29 cellular contexts compared by ENCODE assay signal in the genomic region with DNA sequence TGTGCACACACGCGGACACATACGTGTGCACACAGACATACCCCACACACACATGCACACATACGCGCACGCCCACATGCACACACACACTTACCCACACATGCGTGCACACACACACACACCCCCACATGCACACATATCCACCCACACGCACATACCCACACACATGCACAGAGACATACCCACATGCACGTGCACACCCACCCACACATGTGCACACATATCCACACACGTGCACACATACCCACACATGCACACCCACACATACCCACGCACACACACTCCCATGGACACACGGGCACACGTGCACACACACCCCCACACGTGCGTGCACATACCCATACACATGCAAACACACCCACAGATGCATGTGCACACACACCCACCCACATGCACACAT. TPM values are rescaled to one million over a fixed set of nuclear protein-coding genes. Genes with fewer than 3 reads are reported as not detected.
DNase-seq lines count a peak whose midpoint lies in the region; ATAC-seq, FAIRE-seq and TF ChIP-seq lines count a peak whose summit lies in the region.
"Had no signal": no experiment of that assay in that cellular context is flagged by ENCODE, and none has a peak within 500 bp of the region (broad histone marks: within the 10 kb centered on the region; RNA-seq: fewer than 3 reads in every experiment).

No MANE protein-coding gene starts in this region.

- H3K9me3 ChIP-seq in GM12878 (replicated peaks; ENCODE audit: control insufficient read depth, insufficient read depth, low read length) (no peaks in the 10 kb centered on the region), neural progenitor cell (ENCODE audit: low read depth) (no peaks in the 10 kb centered on the region)

- H3K9me3 Mint-ChIP-seq in activated naive CD4-positive, alpha-beta T cell treated with anti-CD3 and anti-CD28 coated beads, Interleukin-2, amount 50 U/mL, for 24 hours = no peaks in the 10 kb centered on the region
- peaks cover 9% of the 10 kb centered on the region for H3K9me3 Mint-ChIP-seq in neural progenitor cell
- H3K9me3 Mint-ChIP-seq: CD8-positive, alpha-beta T cell; IgD-negative memory B cell had no signal

- no peak for FAIRE-seq in GM12878 (lab: Jason Lieb, UNC)
- FAIRE-seq: GM19239, H54, RCC 7860 had no signal

- ATAC-seq in GM12878 (no peak), HG02840 (IDR thresholded peaks at IDR 0.05; ENCODE audit: low FRiP score, unreplicated experiment) (no peak)
- ATAC-seq: CD8-positive, alpha-beta T cell had no signal

- DNase-seq in activated naive CD4-positive, alpha-beta T cell treated with anti-CD3 and anti-CD28 coated beads, Interleukin-2, amount 50 U/mL, for 16 hours = no peak
- DNase-seq in GM12878 (ENCODE audit: low read depth, low spot score) (no peak), neural progenitor cell (ENCODE audit: low spot score) (no peak), NCI-H1930 (lab: John Stamatoyannopoulos, UW) (no peak), germinal center (ENCODE audit: low spot score) (no peak)
- DNase-seq: 8988T; C1 segment of cervical spinal cord; CD8-positive, alpha-beta T cell; DMS153; Karpas-422; MV-4-11; NCI-H1105 treated with DMSO at 0.1 percent for 48 hours; NCI-H2081; NCI-H2171; NCI-H345; NCI-H524; NCI-H82; SJCRH30 had no signal

- H3K27ac Mint-ChIP-seq in activated naive CD4-positive, alpha-beta T cell treated with anti-CD3 and anti-CD28 coated beads, Interleukin-2, amount 50 U/mL, for 24 hours = peak overlapping the region; percentile 38
- peak overlapping the region; percentile 1 for H3K27ac Mint-ChIP-seq in neural progenitor cell
- H3K27ac Mint-ChIP-seq: CD8-positive, alpha-beta T cell; IgD-negative memory B cell had no signal

- H3K79me2 ChIP-seq in GM12878 (ENCODE audit: control insufficient read depth, insufficient read depth, low read length) (no peaks in the 10 kb centered on the region), neural progenitor cell (ENCODE audit: low read depth) (no peaks in the 10 kb centered on the region)

- CTCF ChIA-PET in GM12878 (lab: Yijun Ruan, JAX) = no interaction called here

- RAD21 ChIA-PET in GM12878 (lab: Charles Lee; ENCODE audit: unreplicated experiment) = no interaction called here

- TF ChIP-seq CTCF in GM12878 (IDR thresholded peaks at IDR 0.05 in 2 of 3, conservative IDR thresholded peaks at IDR 0.05 in 1 of 3; ENCODE audit: control insufficient read depth in 2 of 3, extremely low read depth in 1 of 3, insufficient read depth in 1 of 3, low read depth in 3 of 3, low read length in 3 of 3) (no peak), neural progenitor cell (IDR thresholded peaks at IDR 0.05) (no peak)

- no peak for TF ChIP-seq RAD21 in GM12878 (IDR thresholded peaks at IDR 0.05; ENCODE audit: insufficient read depth, low read depth, low read length)

- no peaks in the 10 kb centered on the region for H3K4me1 Mint-ChIP-seq in activated naive CD4-positive, alpha-beta T cell treated with anti-CD3 and anti-CD28 coated beads, Interleukin-2, amount 50 U/mL, for 24 hours
- H3K4me1 Mint-ChIP-seq in neural progenitor cell = peaks cover 8% of the 10 kb centered on the region
- H3K4me1 Mint-ChIP-seq: IgD-negative memory B cell had no signal

- BruUV-seq in GM12878 (replicated peaks; lab: Mats Ljungman, UMichigan) = no TSS peak

- H3F3A ChIP-seq in neural progenitor cell (ENCODE audit: low read depth) = peaks cover 15% of the 10 kb centered on the region

- no peak overlapping the region for H2AFZ ChIP-seq in GM12878 (ENCODE audit: control insufficient read depth, low read depth, low read length)
- H2AFZ ChIP-seq in neural progenitor cell (replicated peaks) = no peak overlapping the region

- TF ChIP-seq EP300 in GM12878 (IDR thresholded peaks at IDR 0.05; ENCODE audit: borderline replicate concordance in 1 of 2, control insufficient read depth in 1 of 2, low read depth in 2 of 2, low read length in 2 of 2) = no peak

- SMC1A ChIA-PET in GM12878 (lab: Charles Lee; ENCODE audit: uncharacterized antibody, unreplicated experiment) = no interaction called here

- 80% methylated on average over 15 of the region's 15 CpGs for WGBS in GM12878 (ENCODE audit: insufficient coverage, insufficient replicate concordance, low lambda C conversion rate, missing lambda C conversion rate)

- in situ Hi-C loops in GM12878 (cut with MboI) = loop anchor here (25.0 kb wide), 1 partner anchor 349 kb away; no protein-coding TSS in a partner anchor

- H3K4me3 ChIP-seq in GM12878 (no peak overlapping the region), neural progenitor cell (no peak overlapping the region)
- H3K4me3 ChIP-seq: SJCRH30 had no signal

- POLR2A ChIA-PET in GM12878 (lab: Charles Lee) = no interaction called here

- H3K27ac ChIP-seq in GM12878 (ENCODE audit: control insufficient read depth, insufficient read depth) (no peak overlapping the region), neural progenitor cell (no peak overlapping the region)
- H3K27ac ChIP-seq: HL-60, SJCRH30 had no signal

- H3K4me2 ChIP-seq in GM12878 (ENCODE audit: control insufficient read depth, insufficient read depth) (no peak overlapping the region), neural progenitor cell (no peak overlapping the region)

- H3K27me3 ChIP-seq in GM12878 (replicated peaks in 1 of 2; ENCODE audit: control insufficient read depth in 2 of 2, insufficient read depth in 2 of 2, low read length in 1 of 2) (no peaks in the 10 kb centered on the region), neural progenitor cell (no peaks in the 10 kb centered on the region)
- H3K27me3 ChIP-seq: SJCRH30 had no signal

- H3K9ac ChIP-seq in GM12878 (ENCODE audit: control insufficient read depth, insufficient read depth, low read length) (no peak overlapping the region), neural progenitor cell (no peak overlapping the region)

- H3K27me3 Mint-ChIP-seq in activated naive CD4-positive, alpha-beta T cell treated with anti-CD3 and anti-CD28 coated beads, Interleukin-2, amount 50 U/mL, for 24 hours = no peaks in the 10 kb centered on the region
- peaks cover 15% of the 10 kb centered on the region for H3K27me3 Mint-ChIP-seq in neural progenitor cell (ENCODE audit: insufficient read depth, low read depth)

- TF ChIP-seq POLR2A in GM12878 (IDR thresholded peaks at IDR 0.05; ENCODE audit: low read depth, low read length) = no peak

- intact Hi-C loops in GM12878 (cut with micrococcal nuclease; ENCODE audit: unreplicated experiment) = no loop called here

- H3K36me3 ChIP-seq in GM12878 (ENCODE audit: control insufficient read depth in 2 of 2, insufficient read depth in 2 of 2, low read length in 1 of 2) (no peaks in the 10 kb centered on the region), neural progenitor cell (no peaks in the 10 kb centered on the region)
- H3K36me3 ChIP-seq: SJCRH30 had no signal

- H3K4me1 ChIP-seq in GM12878 (ENCODE audit: control insufficient read depth, insufficient read depth, low read length) (no peaks in the 10 kb centered on the region), neural progenitor cell (no peaks in the 10 kb centered on the region)

- H3K36me3 Mint-ChIP-seq in activated naive CD4-positive, alpha-beta T cell treated with anti-CD3 and anti-CD28 coated beads, Interleukin-2, amount 50 U/mL, for 24 hours = no peaks in the 10 kb centered on the region
- H3K36me3 Mint-ChIP-seq in neural progenitor cell = no peaks in the 10 kb centered on the region
- H3K36me3 Mint-ChIP-seq: CD8-positive, alpha-beta T cell had no signal

- H4K20me1 ChIP-seq in GM12878 (ENCODE audit: control insufficient read depth, insufficient read depth) = no peaks in the 10 kb centered on the region
- H4K20me1 ChIP-seq in neural progenitor cell (ENCODE audit: low read depth) = no peaks in the 10 kb centered on the region

- no peak overlapping the region for H3K4me3 Mint-ChIP-seq in activated naive CD4-positive, alpha-beta T cell treated with anti-CD3 and anti-CD28 coated beads, Interleukin-2, amount 50 U/mL, for 24 hours
- peak overlapping the region; percentile 3 for H3K4me3 Mint-ChIP-seq in neural progenitor cell
- H3K4me3 Mint-ChIP-seq: CD8-positive, alpha-beta T cell had no signal

RNA-seq across cellular contexts. Expression of gene PVALEF, which starts 27.2 kb away (rescaled TPM):
- not detected in 2 replicates for total RNA-seq in GM12878 (2013; cell fraction: nucleolus; rRNA removed)
- not detected in 2 replicates for total RNA-seq in GM12878 (2014; rRNA removed)
- total RNA-seq in GM12878 (2014; rRNA removed; fragmentation: Illumina TruSeq; extraction: Trizol) = not detected in 2 replicates
- total RNA-seq in GM12878 (2021) = not detected in 2 replicates
- polyA plus RNA-seq in GM12878 (2011; ENCODE audit: low read depth) = not detected
- not detected in 2 replicates for polyA plus RNA-seq in GM12878 (2011; rRNA removed)
- polyA plus RNA-seq in GM12878 (2011; cell fraction: cytosol; rRNA removed) = not detected in 2 replicates
- not detected in 2 replicates for polyA plus RNA-seq in GM12878 (2011; cell fraction: nucleus; rRNA removed)
- polyA plus RNA-seq in GM12878 (2012) = not detected in 2 replicates
- not detected in 2 replicates for polyA plus RNA-seq in GM12878 (2014; fragmentation: Illumina TruSeq; extraction: Trizol)
- not detected for polyA plus RNA-seq in GM12878 (2014; fragmentation: Nextera tagmentation; extraction: Ambion mirVana)
- polyA plus RNA-seq in GM12878 (2014; rRNA removed) = not detected in 2 replicates
- not detected for polyA plus RNA-seq in GM12878 (2016; fragmentation: Nextera tagmentation; extraction: Ambion mirVana)
- not detected in 2 replicates for polyA minus RNA-seq in GM12878 (2011; rRNA and poly(A)+ RNA removed)
- polyA minus RNA-seq in GM12878 (2011; cell fraction: cytosol; rRNA and poly(A)+ RNA removed) = not detected in 2 replicates
- polyA minus RNA-seq in GM12878 (2011; cell fraction: nucleus; rRNA and poly(A)+ RNA removed) = not detected in 2 replicates
- not detected in 2 replicates for total RNA-seq in neural progenitor cell (ENCODE audit: low replicate concordance)
- total RNA-seq: CD8-positive, alpha-beta T cell; G401; HT1080; M059J; OCI-LY7 had no signal
- polyA plus RNA-seq: IgD-negative memory B cell had no signal

RNA-seq across cellular contexts. Expression of gene AATK, which starts 27.9 kb away (rescaled TPM):
- total RNA-seq in GM12878 (2013; cell fraction: nucleolus; rRNA removed) = not detected in 2 replicates
- total RNA-seq in GM12878 (2014; rRNA removed) = 0.05 TPM in 1 of 2 replicates, not detected in the other
- not detected in 2 replicates for total RNA-seq in GM12878 (2014; rRNA removed; fragmentation: Illumina TruSeq; extraction: Trizol)
- total RNA-seq in GM12878 (2021) = not detected in 2 replicates
- not detected for polyA plus RNA-seq in GM12878 (2011; ENCODE audit: low read depth)
- polyA plus RNA-seq in GM12878 (2011; rRNA removed) = 0.04 and 0.09 TPM in 2 replicates
- 0.05 and 0.07 TPM in 2 replicates for polyA plus RNA-seq in GM12878 (2011; cell fraction: cytosol; rRNA removed)
- 0.25 and 0.28 TPM in 2 replicates for polyA plus RNA-seq in GM12878 (2011; cell fraction: nucleus; rRNA removed)
- 0.10 TPM in 1 of 2 replicates, not detected in the other for polyA plus RNA-seq in GM12878 (2012)
- not detected in 2 replicates for polyA plus RNA-seq in GM12878 (2014; fragmentation: Illumina TruSeq; extraction: Trizol)
- polyA plus RNA-seq in GM12878 (2014; fragmentation: Nextera tagmentation; extraction: Ambion mirVana) = not detected
- polyA plus RNA-seq in GM12878 (2014; rRNA removed) = 0.01 TPM in 1 of 2 replicates, not detected in the other
- polyA plus RNA-seq in GM12878 (2016; fragmentation: Nextera tagmentation; extraction: Ambion mirVana) = not detected
- polyA minus RNA-seq in GM12878 (2011; rRNA and poly(A)+ RNA removed) = not detected in 2 replicates
- polyA minus RNA-seq in GM12878 (2011; cell fraction: cytosol; rRNA and poly(A)+ RNA removed) = 0.67 and 1.8 TPM in 2 replicates
- polyA minus RNA-seq in GM12878 (2011; cell fraction: nucleus; rRNA and poly(A)+ RNA removed) = 0.12 and 1.1 TPM in 2 replicates
- total RNA-seq in neural progenitor cell (ENCODE audit: low replicate concordance) = 0.32 and 4.4 TPM in 2 replicates
- total RNA-seq: M059J had no signal
